In genomic region chr6:111871725-111872520, GRCh38 we compare ENCODE assay signal across 1 cellular context.
TF ChIP-seq lines count a peak whose summit lies in the region.

No MANE protein-coding gene starts in this region.

TF ChIP-seq in HEK293, 187 proteins besides CTCF, POLR2A, EP300 and RAD21 (continued from another document):
- TF ChIP-seq, protein P1, sequence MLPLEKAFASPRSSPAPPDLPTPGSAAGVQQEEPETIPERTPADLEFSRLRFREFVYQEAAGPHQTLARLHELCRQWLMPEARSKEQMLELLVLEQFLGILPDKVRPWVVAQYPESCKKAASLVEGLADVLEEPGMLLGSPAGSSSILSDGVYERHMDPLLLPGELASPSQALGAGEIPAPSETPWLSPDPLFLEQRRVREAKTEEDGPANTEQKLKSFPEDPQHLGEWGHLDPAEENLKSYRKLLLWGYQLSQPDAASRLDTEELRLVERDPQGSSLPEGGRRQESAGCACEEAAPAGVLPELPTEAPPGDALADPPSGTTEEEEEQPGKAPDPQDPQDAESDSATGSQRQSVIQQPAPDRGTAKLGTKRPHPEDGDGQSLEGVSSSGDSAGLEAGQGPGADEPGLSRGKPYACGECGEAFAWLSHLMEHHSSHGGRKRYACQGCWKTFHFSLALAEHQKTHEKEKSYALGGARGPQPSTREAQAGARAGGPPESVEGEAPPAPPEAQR (tag by site-specific recombination; IDR thresholded peaks at IDR 0.05) = 0 out of 2 replicates have a peak, but pooled peaks have one; percentile 6
- no peak for TF ChIP-seq ZNF768 (tag by site-specific recombination; IDR thresholded peaks at IDR 0.05)
- TF ChIP-seq ZNF692 (tag by site-specific recombination; IDR thresholded peaks at IDR 0.05) = peak; percentile 83; the same call in 1 of the 2 replicates
- TF ChIP-seq, protein P2, sequence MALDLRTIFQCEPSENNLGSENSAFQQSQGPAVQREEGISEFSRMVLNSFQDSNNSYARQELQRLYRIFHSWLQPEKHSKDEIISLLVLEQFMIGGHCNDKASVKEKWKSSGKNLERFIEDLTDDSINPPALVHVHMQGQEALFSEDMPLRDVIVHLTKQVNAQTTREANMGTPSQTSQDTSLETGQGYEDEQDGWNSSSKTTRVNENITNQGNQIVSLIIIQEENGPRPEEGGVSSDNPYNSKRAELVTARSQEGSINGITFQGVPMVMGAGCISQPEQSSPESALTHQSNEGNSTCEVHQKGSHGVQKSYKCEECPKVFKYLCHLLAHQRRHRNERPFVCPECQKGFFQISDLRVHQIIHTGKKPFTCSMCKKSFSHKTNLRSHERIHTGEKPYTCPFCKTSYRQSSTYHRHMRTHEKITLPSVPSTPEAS (tag by site-specific recombination; IDR thresholded peaks at IDR 0.05) = peak; percentile 14; the same call in 1 of the 2 replicates
- TF ChIP-seq IKZF3 (tag by site-specific recombination; IDR thresholded peaks at IDR 0.05) = peak; percentile 89
- TF ChIP-seq SP2 (tag by site-specific recombination; IDR thresholded peaks at IDR 0.05) = peak; percentile 88
- 0 out of 2 replicates have a peak, but pooled peaks have one; percentile 35 for TF ChIP-seq ZEB2 (tag by site-specific recombination; IDR thresholded peaks at IDR 0.05)
- peak; percentile 84 for TF ChIP-seq PRDM1 (tag by site-specific recombination; IDR thresholded peaks at IDR 0.05)
- no peak for TF ChIP-seq ZNF404 (tag by site-specific recombination; IDR thresholded peaks at IDR 0.05)
- TF ChIP-seq ZNF830 (tag by site-specific recombination; IDR thresholded peaks at IDR 0.05; ENCODE audit: low read depth) = no peak
- peak; percentile 20; the same call in 1 of the 2 replicates for TF ChIP-seq ZNF391 (tag by site-specific recombination; IDR thresholded peaks at IDR 0.05; ENCODE audit: borderline replicate concordance, low read depth)
- TF ChIP-seq, protein P3, sequence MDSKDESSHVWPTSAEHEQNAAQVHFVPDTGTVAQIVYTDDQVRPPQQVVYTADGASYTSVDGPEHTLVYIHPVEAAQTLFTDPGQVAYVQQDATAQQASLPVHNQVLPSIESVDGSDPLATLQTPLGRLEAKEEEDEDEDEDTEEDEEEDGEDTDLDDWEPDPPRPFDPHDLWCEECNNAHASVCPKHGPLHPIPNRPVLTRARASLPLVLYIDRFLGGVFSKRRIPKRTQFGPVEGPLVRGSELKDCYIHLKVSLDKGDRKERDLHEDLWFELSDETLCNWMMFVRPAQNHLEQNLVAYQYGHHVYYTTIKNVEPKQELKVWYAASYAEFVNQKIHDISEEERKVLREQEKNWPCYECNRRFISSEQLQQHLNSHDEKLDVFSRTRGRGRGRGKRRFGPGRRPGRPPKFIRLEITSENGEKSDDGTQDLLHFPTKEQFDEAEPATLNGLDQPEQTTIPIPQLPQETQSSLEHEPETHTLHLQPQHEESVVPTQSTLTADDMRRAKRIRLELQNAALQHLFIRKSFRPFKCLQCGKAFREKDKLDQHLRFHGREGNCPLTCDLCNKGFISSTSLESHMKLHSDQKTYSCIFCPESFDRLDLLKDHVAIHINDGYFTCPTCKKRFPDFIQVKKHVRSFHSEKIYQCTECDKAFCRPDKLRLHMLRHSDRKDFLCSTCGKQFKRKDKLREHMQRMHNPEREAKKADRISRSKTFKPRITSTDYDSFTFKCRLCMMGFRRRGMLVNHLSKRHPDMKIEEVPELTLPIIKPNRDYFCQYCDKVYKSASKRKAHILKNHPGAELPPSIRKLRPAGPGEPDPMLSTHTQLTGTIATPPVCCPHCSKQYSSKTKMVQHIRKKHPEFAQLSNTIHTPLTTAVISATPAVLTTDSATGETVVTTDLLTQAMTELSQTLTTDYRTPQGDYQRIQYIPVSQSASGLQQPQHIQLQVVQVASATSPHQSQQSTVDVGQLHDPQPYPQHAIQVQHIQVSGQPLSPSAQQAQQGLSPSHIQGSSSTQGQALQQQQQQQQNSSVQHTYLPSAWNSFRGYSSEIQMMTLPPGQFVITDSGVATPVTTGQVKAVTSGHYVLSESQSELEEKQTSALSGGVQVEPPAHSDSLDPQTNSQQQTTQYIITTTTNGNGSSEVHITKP (tag by site-specific recombination; IDR thresholded peaks at IDR 0.05) = peak; percentile 74
- TF ChIP-seq ZNF76 (tag by site-specific recombination; IDR thresholded peaks at IDR 0.05; ENCODE audit: borderline replicate concordance, low read depth) = peak; percentile 44; the same call in 1 of the 2 replicates
- peak; percentile 96 for TF ChIP-seq EGR2 (tag by site-specific recombination; IDR thresholded peaks at IDR 0.05; ENCODE audit: low read depth)
- TF ChIP-seq, protein P4, sequence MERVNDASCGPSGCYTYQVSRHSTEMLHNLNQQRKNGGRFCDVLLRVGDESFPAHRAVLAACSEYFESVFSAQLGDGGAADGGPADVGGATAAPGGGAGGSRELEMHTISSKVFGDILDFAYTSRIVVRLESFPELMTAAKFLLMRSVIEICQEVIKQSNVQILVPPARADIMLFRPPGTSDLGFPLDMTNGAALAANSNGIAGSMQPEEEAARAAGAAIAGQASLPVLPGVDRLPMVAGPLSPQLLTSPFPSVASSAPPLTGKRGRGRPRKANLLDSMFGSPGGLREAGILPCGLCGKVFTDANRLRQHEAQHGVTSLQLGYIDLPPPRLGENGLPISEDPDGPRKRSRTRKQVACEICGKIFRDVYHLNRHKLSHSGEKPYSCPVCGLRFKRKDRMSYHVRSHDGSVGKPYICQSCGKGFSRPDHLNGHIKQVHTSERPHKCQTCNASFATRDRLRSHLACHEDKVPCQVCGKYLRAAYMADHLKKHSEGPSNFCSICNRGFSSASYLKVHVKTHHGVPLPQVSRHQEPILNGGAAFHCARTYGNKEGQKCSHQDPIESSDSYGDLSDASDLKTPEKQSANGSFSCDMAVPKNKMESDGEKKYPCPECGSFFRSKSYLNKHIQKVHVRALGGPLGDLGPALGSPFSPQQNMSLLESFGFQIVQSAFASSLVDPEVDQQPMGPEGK (tag by site-specific recombination; IDR thresholded peaks at IDR 0.05) = peak; percentile 92
- 0 out of 2 replicates have a peak, but pooled peaks have one; percentile 38 for TF ChIP-seq ZNF660 (tag by site-specific recombination; IDR thresholded peaks at IDR 0.05)
- TF ChIP-seq ZNF366 (tag by site-specific recombination; conservative IDR thresholded peaks at IDR 0.05) = peak; percentile 95
- no peak for TF ChIP-seq ZNF654 (tag by site-specific recombination; IDR thresholded peaks at IDR 0.05; ENCODE audit: low read depth)
- no peak for TF ChIP-seq ZNF157 (tag by site-specific recombination; IDR thresholded peaks at IDR 0.05)
- no peak for TF ChIP-seq ZBTB44 (tag by site-specific recombination; IDR thresholded peaks at IDR 0.05)
- TF ChIP-seq, protein P5, sequence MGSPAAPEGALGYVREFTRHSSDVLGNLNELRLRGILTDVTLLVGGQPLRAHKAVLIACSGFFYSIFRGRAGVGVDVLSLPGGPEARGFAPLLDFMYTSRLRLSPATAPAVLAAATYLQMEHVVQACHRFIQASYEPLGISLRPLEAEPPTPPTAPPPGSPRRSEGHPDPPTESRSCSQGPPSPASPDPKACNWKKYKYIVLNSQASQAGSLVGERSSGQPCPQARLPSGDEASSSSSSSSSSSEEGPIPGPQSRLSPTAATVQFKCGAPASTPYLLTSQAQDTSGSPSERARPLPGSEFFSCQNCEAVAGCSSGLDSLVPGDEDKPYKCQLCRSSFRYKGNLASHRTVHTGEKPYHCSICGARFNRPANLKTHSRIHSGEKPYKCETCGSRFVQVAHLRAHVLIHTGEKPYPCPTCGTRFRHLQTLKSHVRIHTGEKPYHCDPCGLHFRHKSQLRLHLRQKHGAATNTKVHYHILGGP (tag by site-specific recombination; IDR thresholded peaks at IDR 0.05) = no peak
- no peak for TF ChIP-seq ZNF274 (IDR thresholded peaks at IDR 0.05; ENCODE audit: low read length)
- no peak for TF ChIP-seq ZNF274 (tag by site-specific recombination; IDR thresholded peaks at IDR 0.05; ENCODE audit: borderline replicate concordance)
- no peak; the same call in 1 of the 2 replicates for TF ChIP-seq ZNF394 (tag by site-specific recombination; IDR thresholded peaks at IDR 0.05; ENCODE audit: borderline replicate concordance)
- TF ChIP-seq FEZF1 (tag by site-specific recombination; IDR thresholded peaks at IDR 0.05) = no peak
- TF ChIP-seq ZBTB26 (tag by site-specific recombination; optimal IDR thresholded peaks at IDR 0.05) = no peak
- no peak for TF ChIP-seq ZNF324 (tag by site-specific recombination; IDR thresholded peaks at IDR 0.05)
- peak; percentile 98 for TF ChIP-seq ZNF341 (tag by site-specific recombination; IDR thresholded peaks at IDR 0.05; ENCODE audit: low read depth)
- no peak for TF ChIP-seq GLIS2 (tag by site-specific recombination; IDR thresholded peaks at IDR 0.05)
- 0 out of 2 replicates have a peak, but pooled peaks have one; percentile 44 for TF ChIP-seq ZBTB20 (tag by site-specific recombination; IDR thresholded peaks at IDR 0.05)
- no peak for TF ChIP-seq ZNF354C (tag by site-specific recombination; IDR thresholded peaks at IDR 0.05; ENCODE audit: borderline replicate concordance, low read depth)
- TF ChIP-seq ZXDB (tag by site-specific recombination; IDR thresholded peaks at IDR 0.05) = peak; percentile 79
- TF ChIP-seq WT1 (tag by site-specific recombination; IDR thresholded peaks at IDR 0.05) = peak; percentile 99
- 0 out of 2 replicates have a peak, but pooled peaks have one; percentile 27 for TF ChIP-seq KLF10 (tag by site-specific recombination; IDR thresholded peaks at IDR 0.05)
- peak; percentile 68 for TF ChIP-seq ZNF335 (tag by site-specific recombination; conservative IDR thresholded peaks at IDR 0.05)
- TF ChIP-seq GLIS1 (tag by site-specific recombination; IDR thresholded peaks at IDR 0.05) = no peak
- no peak for TF ChIP-seq ZNF792 (tag by site-specific recombination; IDR thresholded peaks at IDR 0.05)
- TF ChIP-seq ZBTB48 (tag by site-specific recombination; IDR thresholded peaks at IDR 0.05) = peak; percentile 88
- TF ChIP-seq ZNF624 (tag by site-specific recombination; IDR thresholded peaks at IDR 0.05) = no peak
